16 cellular contexts compared by ENCODE assay signal in the genomic region with DNA sequence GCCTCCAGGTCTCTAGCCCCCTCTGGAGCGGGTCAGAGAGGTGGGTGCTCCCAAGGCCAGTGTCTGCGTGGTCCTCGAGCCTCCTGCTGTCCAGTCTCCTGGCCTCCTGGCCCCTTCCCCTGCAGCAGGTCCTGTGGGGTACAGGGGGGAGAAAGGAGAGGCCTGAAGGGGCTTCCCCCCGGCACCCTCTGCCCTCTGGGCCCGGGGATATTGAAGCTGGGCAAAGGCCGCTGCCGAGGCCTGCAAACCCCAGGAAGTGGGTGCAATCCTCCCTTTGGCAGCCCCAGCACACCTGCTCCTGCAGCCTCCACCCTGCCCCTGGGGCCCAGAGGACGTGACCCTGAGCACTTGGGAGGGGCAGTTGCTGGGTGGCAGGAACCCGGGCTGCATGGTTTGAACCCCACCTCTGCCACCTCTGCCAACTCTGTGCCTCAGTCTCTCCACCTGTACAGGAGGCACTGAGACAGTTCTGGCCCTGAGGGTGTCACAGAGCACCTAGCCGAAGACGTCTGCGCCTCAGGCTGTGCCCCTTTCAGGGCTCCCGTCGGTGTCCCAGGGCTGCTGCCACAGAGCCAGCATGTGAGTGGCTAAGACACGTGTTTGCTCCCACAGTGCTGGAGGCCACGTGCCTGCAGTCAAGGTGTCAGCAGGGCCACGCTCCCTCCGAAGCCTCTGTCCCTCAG.
"Had no signal": no experiment of that assay in that cellular context is flagged by ENCODE, and none has a peak within 500 bp of the region (broad histone marks: within the 10 kb centered on the region; RNA-seq: fewer than 3 reads in every experiment).

No MANE protein-coding gene starts in this region.

- H3K79me2 ChIP-seq: hepatocyte had no signal

- H3K4me2 ChIP-seq: hepatocyte had no signal

- H3K27me3 ChIP-seq: colonic mucosa, hepatocyte, transverse colon had no signal

- H3K36me3 Mint-ChIP-seq: natural killer cell treated with Interleukin-12 subunit alpha and Interleukin-12 subunit beta and Interleukin-15 and Interleukin-18, amount 100 ng/mL, for 72 hours had no signal

- ATAC-seq: activated CD4-positive, CD25-positive, alpha-beta regulatory T cell treated with anti-CD3 and anti-CD28 coated beads, Interleukin-2, amount 50 U/mL, for 24 hours; activated naive CD8-positive, alpha-beta T cell treated with anti-CD3 and anti-CD28 coated beads, Interleukin-2, amount 50 U/mL, for 24 hours; activated T-cell treated with anti-CD3 and anti-CD28 coated beads, Interleukin-2, amount 50 U/mL, for 72 hours; psoas muscle had no signal

- DNase-seq: activated CD4-positive, alpha-beta T cell treated with anti-CD3 and anti-CD28 coated beads, Interleukin-2, amount 50 U/mL, for 48 hours; activated naive CD4-positive, alpha-beta T cell treated with Interleukin-2 at 50 U/mL for 16 hours; activated naive CD8-positive, alpha-beta T cell treated with anti-CD3 and anti-CD28 coated beads, Interleukin-2, amount 50 U/mL, for 24 hours; activated T-cell treated with anti-CD3 and anti-CD28 coated beads, Interleukin-2, amount 50 U/mL, for 72 hours; colonic mucosa; effector CD4-positive, alpha-beta T cell; kidney glomerular epithelial cell; mammary epithelial cell; occipital lobe; SW 1271 had no signal

- H3K27ac Mint-ChIP-seq: activated naive CD8-positive, alpha-beta T cell treated with anti-CD3 and anti-CD28 coated beads, Interleukin-2, amount 50 U/mL, for 24 hours; activated T-cell treated with anti-CD3 and anti-CD28 coated beads, Interleukin-2, amount 50 U/mL, for 72 hours; natural killer cell treated with Interleukin-12 subunit alpha and Interleukin-12 subunit beta and Interleukin-15 and Interleukin-18, amount 100 ng/mL, for 72 hours; T-helper 2 cell treated with Interferon-gamma antibody and Interleukin-4, amounts not matched to agents 5 μg/mL and 100 μg/mL, for 36 hours had no signal

- H3K4me1 ChIP-seq: colonic mucosa had no signal

- H3K4me3 Mint-ChIP-seq: activated naive CD8-positive, alpha-beta T cell treated with anti-CD3 and anti-CD28 coated beads, Interleukin-2, amount 50 U/mL, for 24 hours; activated T-cell treated with anti-CD3 and anti-CD28 coated beads, Interleukin-2, amount 50 U/mL, for 72 hours; natural killer cell treated with Interleukin-12 subunit alpha and Interleukin-12 subunit beta and Interleukin-15 and Interleukin-18, amount 100 ng/mL, for 72 hours; T-helper 2 cell treated with Interferon-gamma antibody and Interleukin-4, amounts not matched to agents 5 μg/mL and 100 μg/mL, for 36 hours had no signal

- H3K9me3 ChIP-seq: colonic mucosa, psoas muscle, transverse colon had no signal

- H2AFZ ChIP-seq: hepatocyte had no signal

- H3K4me1 Mint-ChIP-seq: activated naive CD8-positive, alpha-beta T cell treated with anti-CD3 and anti-CD28 coated beads, Interleukin-2, amount 50 U/mL, for 24 hours had no signal

- H3K4me3 ChIP-seq: colonic mucosa, hepatocyte, psoas muscle, transverse colon had no signal

- H3K36me3 ChIP-seq: colonic mucosa, transverse colon had no signal

- H3K9me3 Mint-ChIP-seq: activated naive CD8-positive, alpha-beta T cell treated with anti-CD3 and anti-CD28 coated beads, Interleukin-2, amount 50 U/mL, for 24 hours; activated T-cell treated with anti-CD3 and anti-CD28 coated beads, Interleukin-2, amount 50 U/mL, for 72 hours; natural killer cell treated with Interleukin-12 subunit alpha and Interleukin-12 subunit beta and Interleukin-15 and Interleukin-18, amount 100 ng/mL, for 72 hours; T-helper 2 cell treated with Interferon-gamma antibody and Interleukin-4, amounts not matched to agents 5 μg/mL and 100 μg/mL, for 36 hours had no signal

- H3K27ac ChIP-seq: colonic mucosa, hepatocyte, psoas muscle, transverse colon had no signal
